2 cellular contexts compared by ENCODE assay signal in genomic region chr1:214617843-214618242, GRCh38.
TF ChIP-seq lines count a peak whose summit lies in the region.

No MANE protein-coding gene starts in this region.

TF ChIP-seq in HCT116, 20 proteins besides CTCF, POLR2A, EP300 and RAD21:
- TF ChIP-seq TCF7L2 (IDR thresholded peaks at IDR 0.05; ENCODE audit: borderline replicate concordance, extremely low read depth, insufficient read depth, insufficient read length) = no peak
- no peak for TF ChIP-seq FOSL1 (IDR thresholded peaks at IDR 0.05; ENCODE audit: low read depth)
- TF ChIP-seq EZH2phosphoT487 (IDR thresholded peaks at IDR 0.05; ENCODE audit: borderline replicate concordance) = no peak
- no peak for TF ChIP-seq ELF1 (IDR thresholded peaks at IDR 0.05; ENCODE audit: borderline replicate concordance, low read depth)
- no peak for TF ChIP-seq ZBTB33 (IDR thresholded peaks at IDR 0.05; ENCODE audit: extremely low read depth, insufficient replicate concordance, low read length)
- TF ChIP-seq CBX3 (IDR thresholded peaks at IDR 0.05; ENCODE audit: low read depth) = no peak
- no peak for TF ChIP-seq JUND (IDR thresholded peaks at IDR 0.05)
- no peak for TF ChIP-seq YY1 (IDR thresholded peaks at IDR 0.05; ENCODE audit: extremely low read depth, insufficient replicate concordance, low read depth, low read length)
- TF ChIP-seq SRF (IDR thresholded peaks at IDR 0.05; ENCODE audit: low read depth) = no peak
- TF ChIP-seq SIN3A (IDR thresholded peaks at IDR 0.05; ENCODE audit: low read depth) = no peak
- TF ChIP-seq SP1 (IDR thresholded peaks at IDR 0.05; ENCODE audit: low read depth) = no peak
- TF ChIP-seq POLR2AphosphoS5 (IDR thresholded peaks at IDR 0.05; ENCODE audit: low read depth, low read length) = no peak
- no peak for TF ChIP-seq CEBPB (IDR thresholded peaks at IDR 0.05; ENCODE audit: low read depth)

TF ChIP-seq in GM12878, 131 proteins besides CTCF, POLR2A, EP300 and RAD21:
- TF ChIP-seq, protein P1, sequence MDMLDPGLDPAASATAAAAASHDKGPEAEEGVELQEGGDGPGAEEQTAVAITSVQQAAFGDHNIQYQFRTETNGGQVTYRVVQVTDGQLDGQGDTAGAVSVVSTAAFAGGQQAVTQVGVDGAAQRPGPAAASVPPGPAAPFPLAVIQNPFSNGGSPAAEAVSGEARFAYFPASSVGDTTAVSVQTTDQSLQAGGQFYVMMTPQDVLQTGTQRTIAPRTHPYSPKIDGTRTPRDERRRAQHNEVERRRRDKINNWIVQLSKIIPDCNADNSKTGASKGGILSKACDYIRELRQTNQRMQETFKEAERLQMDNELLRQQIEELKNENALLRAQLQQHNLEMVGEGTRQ (IDR thresholded peaks at IDR 0.05; ENCODE audit: borderline replicate concordance, low read depth, low read length) = no peak
- TF ChIP-seq IKZF1 (conservative IDR thresholded peaks at IDR 0.05) = no peak
- no peak for TF ChIP-seq LARP7 (IDR thresholded peaks at IDR 0.05)
- no peak for TF ChIP-seq IRF5 (IDR thresholded peaks at IDR 0.05; ENCODE audit: borderline replicate concordance)
- no peak for TF ChIP-seq ZNF24 (IDR thresholded peaks at IDR 0.05)
- TF ChIP-seq GATAD2B (conservative IDR thresholded peaks at IDR 0.05; ENCODE audit: low read depth) = no peak
- no peak for TF ChIP-seq NBN (IDR thresholded peaks at IDR 0.05)
- no peak for TF ChIP-seq RELA (IDR thresholded peaks at IDR 0.05; ENCODE audit: borderline replicate concordance, partially characterized antibody)
- no peak for TF ChIP-seq EZH2 (IDR thresholded peaks at IDR 0.05; ENCODE audit: borderline replicate concordance, control insufficient read depth, low read depth, low read length)
- TF ChIP-seq E2F8 (IDR thresholded peaks at IDR 0.05; ENCODE audit: low read depth, partially characterized antibody) = no peak
- TF ChIP-seq IKZF2 (IDR thresholded peaks at IDR 0.05) = no peak
- TF ChIP-seq NKRF (conservative IDR thresholded peaks at IDR 0.05) = no peak
- TF ChIP-seq POU2F2 (IDR thresholded peaks at IDR 0.05; ENCODE audit: borderline replicate concordance, low read depth, low read length) = no peak
- no peak for TF ChIP-seq SMARCA5 (IDR thresholded peaks at IDR 0.05)
- TF ChIP-seq POLR2AphosphoS2 (IDR thresholded peaks at IDR 0.05; ENCODE audit: low read depth, low read length) = no peak
- TF ChIP-seq, protein P2, sequence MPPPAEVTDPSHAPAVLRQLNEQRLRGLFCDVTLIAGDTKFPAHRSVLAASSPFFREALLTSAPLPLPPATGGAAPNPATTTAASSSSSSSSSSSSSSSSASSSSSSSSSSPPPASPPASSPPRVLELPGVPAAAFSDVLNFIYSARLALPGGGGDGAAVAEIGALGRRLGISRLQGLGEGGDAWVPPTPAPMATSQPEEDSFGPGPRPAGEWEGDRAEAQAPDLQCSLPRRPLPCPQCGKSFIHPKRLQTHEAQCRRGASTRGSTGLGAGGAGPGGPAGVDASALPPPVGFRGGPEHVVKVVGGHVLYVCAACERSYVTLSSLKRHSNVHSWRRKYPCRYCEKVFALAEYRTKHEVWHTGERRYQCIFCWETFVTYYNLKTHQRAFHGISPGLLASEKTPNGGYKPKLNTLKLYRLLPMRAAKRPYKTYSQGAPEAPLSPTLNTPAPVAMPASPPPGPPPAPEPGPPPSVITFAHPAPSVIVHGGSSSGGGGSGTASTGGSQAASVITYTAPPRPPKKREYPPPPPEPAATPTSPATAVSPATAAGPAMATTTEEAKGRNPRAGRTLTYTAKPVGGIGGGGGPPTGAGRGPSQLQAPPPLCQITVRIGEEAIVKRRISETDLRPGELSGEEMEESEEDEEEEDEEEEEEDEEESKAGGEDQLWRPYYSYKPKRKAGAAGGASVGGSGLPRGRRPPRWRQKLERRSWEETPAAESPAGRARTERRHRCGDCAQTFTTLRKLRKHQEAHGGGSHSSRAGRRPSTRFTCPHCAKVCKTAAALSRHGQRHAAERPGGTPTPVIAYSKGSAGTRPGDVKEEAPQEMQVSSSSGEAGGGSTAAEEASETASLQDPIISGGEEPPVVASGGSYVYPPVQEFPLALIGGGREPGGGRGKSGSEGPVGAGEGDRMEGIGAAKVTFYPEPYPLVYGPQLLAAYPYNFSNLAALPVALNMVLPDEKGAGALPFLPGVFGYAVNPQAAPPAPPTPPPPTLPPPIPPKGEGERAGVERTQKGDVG (CRISPR knock-in tag; IDR thresholded peaks at IDR 0.05) = no peak
- TF ChIP-seq CBFB (IDR thresholded peaks at IDR 0.05; ENCODE audit: low read depth) = no peak
- no peak for TF ChIP-seq SPI1 (IDR thresholded peaks at IDR 0.05; ENCODE audit: borderline replicate concordance, insufficient read depth, low read depth, low read length)
- no peak for TF ChIP-seq ZNF207 (IDR thresholded peaks at IDR 0.05; ENCODE audit: borderline replicate concordance)
- no peak for TF ChIP-seq SREBF2 (IDR thresholded peaks at IDR 0.05; ENCODE audit: low read length)
